1 cellular context compared by ENCODE assay signal in genomic region chr18:74496508-74497307, GRCh38.
TF ChIP-seq lines count a peak whose summit lies in the region.

No MANE protein-coding gene starts in this region.

TF ChIP-seq in K562, 482 proteins besides CTCF, POLR2A, EP300 and RAD21 (continued from another document and continues in another):
- peak; percentile 28; the same call in 1 of the 2 replicates for TF ChIP-seq CREB3L1 (IDR thresholded peaks at IDR 0.05; ENCODE audit: borderline replicate concordance, low read depth)
- TF ChIP-seq ZNF280A (IDR thresholded peaks at IDR 0.05; ENCODE audit: low read depth, partially characterized antibody) = no peak
- peak; percentile 18; the same call in 1 of the 2 replicates for TF ChIP-seq MGA (IDR thresholded peaks at IDR 0.05)
- no peak for TF ChIP-seq DIDO1 (tag; IDR thresholded peaks at IDR 0.05; ENCODE audit: low read depth)
- TF ChIP-seq GATAD2B (IDR thresholded peaks at IDR 0.05; ENCODE audit: borderline replicate concordance) = no peak
- no peak for TF ChIP-seq BACH1 (tag; IDR thresholded peaks at IDR 0.05)
- no peak for TF ChIP-seq SMAD2 (IDR thresholded peaks at IDR 0.05; ENCODE audit: low read depth, low read length)
- TF ChIP-seq NRF1 (conservative IDR thresholded peaks at IDR 0.05 in 1 of 2, IDR thresholded peaks at IDR 0.05 in 1 of 2) = peak; percentile 78 to 80
- TF ChIP-seq SUPT5H (IDR thresholded peaks at IDR 0.05) = peak; percentile 11; the same call in 1 of the 2 replicates
- TF ChIP-seq TARDBP (IDR thresholded peaks at IDR 0.05) = no peak
- no peak for TF ChIP-seq ZNF143 (CRISPR knock-in tag; IDR thresholded peaks at IDR 0.05)
- peak; percentile 61 for TF ChIP-seq MAX (CRISPR knock-in tag; IDR thresholded peaks at IDR 0.05)
- peak; percentile 40; the same call in 1 of the 2 replicates for TF ChIP-seq PHF8 (IDR thresholded peaks at IDR 0.05; ENCODE audit: borderline replicate concordance, low read length)
- no peak for TF ChIP-seq FUS (optimal IDR thresholded peaks at IDR 0.05; ENCODE audit: low read depth, low read length)
- no peak for TF ChIP-seq ZNF830 (CRISPR knock-in tag; IDR thresholded peaks at IDR 0.05)
- TF ChIP-seq ZFX (CRISPR knock-in tag; IDR thresholded peaks at IDR 0.05) = peak; percentile 89
- peak in 2 of 3 experiments; percentile 19 to 71 for TF ChIP-seq YY1 (IDR thresholded peaks at IDR 0.05; ENCODE audit: borderline replicate concordance in 1 of 3, control insufficient read depth in 1 of 3, extremely low read depth in 1 of 3, insufficient read depth in 3 of 3, insufficient read length in 1 of 3, insufficient replicate concordance in 2 of 3, low read depth in 1 of 3, low read length in 2 of 3)
- peak; percentile 13; the same call in 1 of the 2 replicates for TF ChIP-seq RFX1 (IDR thresholded peaks at IDR 0.05)
- TF ChIP-seq ZNF584 (CRISPR knock-in tag; IDR thresholded peaks at IDR 0.05; ENCODE audit: low read depth) = 0 out of 2 replicates have a peak, but pooled peaks have one; percentile 21
- TF ChIP-seq RBM17 (IDR thresholded peaks at IDR 0.05; ENCODE audit: borderline replicate concordance, low read depth, low read length) = no peak
- no peak for TF ChIP-seq ZNF57 (CRISPR knock-in tag; IDR thresholded peaks at IDR 0.05)
- TF ChIP-seq GABPB1 (CRISPR knock-in tag; IDR thresholded peaks at IDR 0.05) = no peak
- TF ChIP-seq AFF4 (CRISPR knock-in tag; IDR thresholded peaks at IDR 0.05) = 0 out of 2 replicates have a peak, but pooled peaks have one; percentile 11
- TF ChIP-seq RBBP5 (IDR thresholded peaks at IDR 0.05; ENCODE audit: borderline replicate concordance, insufficient read depth, low read length, poor library complexity, severe bottlenecking) = peak; percentile 39
- TF ChIP-seq RBM34 (IDR thresholded peaks at IDR 0.05; ENCODE audit: borderline replicate concordance, insufficient read depth, low read length) = no peak
- no peak for TF ChIP-seq ATF1 (CRISPR knock-in tag; IDR thresholded peaks at IDR 0.05)
- TF ChIP-seq ATF1 (tag; IDR thresholded peaks at IDR 0.05) = no peak
- peak; percentile 16; the same call in 1 of the 2 replicates for TF ChIP-seq JUND (IDR thresholded peaks at IDR 0.05; ENCODE audit: borderline replicate concordance, low read depth, low read length)
- no peak for TF ChIP-seq JUND (tag; IDR thresholded peaks at IDR 0.05; ENCODE audit: borderline replicate concordance, low read depth, low read length)
- TF ChIP-seq CXXC5 (CRISPR knock-in tag; IDR thresholded peaks at IDR 0.05) = peak; percentile 44; the same call in 1 of the 2 replicates
- 0 out of 2 replicates have a peak, but pooled peaks have one; percentile 31 for TF ChIP-seq NFRKB (IDR thresholded peaks at IDR 0.05; ENCODE audit: low read depth)
- TF ChIP-seq PRDM10 (IDR thresholded peaks at IDR 0.05; ENCODE audit: partially characterized antibody) = peak; percentile 94
- TF ChIP-seq ZC3H4 (CRISPR knock-in tag; IDR thresholded peaks at IDR 0.05; ENCODE audit: borderline replicate concordance) = peak; percentile 50; the same call in 1 of the 2 replicates
